In the genomic region with DNA sequence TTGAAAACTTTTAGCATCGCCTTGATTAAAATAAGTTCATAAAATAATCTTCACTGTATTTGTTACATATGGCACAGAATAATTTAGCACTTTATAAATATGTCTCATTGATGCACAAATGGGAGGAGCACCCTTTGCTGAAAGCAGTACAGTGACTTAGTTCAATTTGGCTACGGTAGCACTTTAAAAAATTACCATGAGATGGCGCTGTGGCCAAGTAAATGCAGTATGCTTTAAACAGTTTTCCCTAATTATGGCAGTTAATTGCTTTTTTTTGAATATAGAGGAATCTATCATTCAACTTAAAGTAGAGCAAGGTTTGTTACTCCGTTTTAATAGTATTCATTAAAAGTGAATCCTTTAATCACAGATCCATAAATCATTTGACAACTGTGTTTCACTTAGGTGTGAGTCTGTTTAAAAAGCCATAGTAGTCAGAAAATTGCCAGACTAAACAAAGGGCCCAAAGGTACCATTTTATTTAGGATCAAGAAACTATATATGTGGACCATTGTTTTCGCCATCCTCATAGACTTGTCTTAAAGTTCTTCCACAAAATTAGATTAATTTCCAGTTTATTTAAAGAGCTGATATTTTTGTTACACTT, we compare ENCODE assay signal across 8 cellular contexts. TPM values are rescaled to one million over a fixed set of nuclear protein-coding genes. Genes with fewer than 3 reads are reported as not detected.
DNase-seq lines count a peak whose midpoint lies in the region; ATAC-seq and TF ChIP-seq lines count a peak whose summit lies in the region.

No MANE protein-coding gene starts in this region.

- peak; percentile 86 for TF ChIP-seq CTCF in 22Rv1 (IDR thresholded peaks at IDR 0.05)
- peak; percentile 58 for TF ChIP-seq CTCF in LNCaP clone FGC (IDR thresholded peaks at IDR 0.05; ENCODE audit: control insufficient read depth, extremely low read depth, insufficient read depth)
- TF ChIP-seq CTCF in endothelial cell (IDR thresholded peaks at IDR 0.05; ENCODE audit: unreplicated experiment) = peak; percentile 89
- TF ChIP-seq CTCF in natural killer cell (IDR thresholded peaks at IDR 0.05) = peak; percentile 74

- no peaks in the 10 kb centered on the region for H3K4me1 Mint-ChIP-seq in endothelial cell (ENCODE audit: unreplicated experiment)
- H3K4me1 Mint-ChIP-seq in natural killer cell = no peaks in the 10 kb centered on the region

- H3K36me3 Mint-ChIP-seq in endothelial cell (ENCODE audit: low read depth, unreplicated experiment) (no peaks in the 10 kb centered on the region), natural killer cell (no peaks in the 10 kb centered on the region)

- DNase-seq in EH (ENCODE audit: low read depth) (peak; percentile 60), LNCaP clone FGC (ENCODE audit: low read depth) (no peak), SW480 (ENCODE audit: low spot score) (peak; percentile 25), endothelial cell (ENCODE audit: low spot score) (peak; percentile 58), natural killer cell (no peak)
- DNase-seq in NK-92 treated with Interleukin-12 subunit alpha and Interleukin-12 subunit beta, amount 100 ng/mL, for 24 hours (lab: John Stamatoyannopoulos, UW) = no peak

- H3K4me3 Mint-ChIP-seq in endothelial cell (ENCODE audit: unreplicated experiment) (no peak overlapping the region), natural killer cell (no peak overlapping the region)

- intact Hi-C loops in natural killer cell (cut with micrococcal nuclease) = loop anchor here (5.0 kb wide), 1 partner anchor 941 kb away; no protein-coding TSS in a partner anchor

- ATAC-seq in natural killer cell (peak in 1 of 3 donors; percentile 59), GM19023 (IDR thresholded peaks at IDR 0.05; ENCODE audit: unreplicated experiment) (no peak)

- H3K4me3 ChIP-seq in LNCaP clone FGC (ENCODE audit: low read depth, low read length) = no peak overlapping the region

- H3K27ac Mint-ChIP-seq in endothelial cell (ENCODE audit: unreplicated experiment) = no peak overlapping the region
- no peak overlapping the region for H3K27ac Mint-ChIP-seq in natural killer cell

- H3K27me3 Mint-ChIP-seq in endothelial cell (ENCODE audit: unreplicated experiment) (no peaks in the 10 kb centered on the region), natural killer cell (ENCODE audit: low read depth in 2 of 2) (peaks cover 10 to 16% of the 10 kb centered on the region in 2 donors)

- H3K27ac ChIP-seq in 22Rv1 = no peak overlapping the region

- H3K9me3 Mint-ChIP-seq in endothelial cell (ENCODE audit: unreplicated experiment) (no peaks in the 10 kb centered on the region), natural killer cell (no peaks in the 10 kb centered on the region)

RNA-seq across cellular contexts. Expression of a gene that starts 34.7 kb away (rescaled TPM):
- 90.9 TPM for total RNA-seq in endothelial cell (ENCODE audit: unreplicated experiment)
- total RNA-seq in natural killer cell = 10 to 100 TPM; 12.9 to 18.5 (median 14.3) TPM

Comparison
In these comparisons a context has a peak if more than half of its experiments do, and no peak if none do; other contexts are left out.
1. DNase-seq: peak in EH (single experiment), SW480 (single experiment) and endothelial cell (single experiment); none in LNCaP clone FGC (single experiment), natural killer cell (single experiment) and NK-92 treated with Interleukin-12 subunit alpha and Interleukin-12 subunit beta, amount 100 ng/mL, for 24 hours (single experiment).
2. Peak in every context shown above with its lines, with median percentiles within 50 percentile points of each other: CTCF ChIP-seq.